ENCODE assay signal across 10 cellular contexts in the genomic region with DNA sequence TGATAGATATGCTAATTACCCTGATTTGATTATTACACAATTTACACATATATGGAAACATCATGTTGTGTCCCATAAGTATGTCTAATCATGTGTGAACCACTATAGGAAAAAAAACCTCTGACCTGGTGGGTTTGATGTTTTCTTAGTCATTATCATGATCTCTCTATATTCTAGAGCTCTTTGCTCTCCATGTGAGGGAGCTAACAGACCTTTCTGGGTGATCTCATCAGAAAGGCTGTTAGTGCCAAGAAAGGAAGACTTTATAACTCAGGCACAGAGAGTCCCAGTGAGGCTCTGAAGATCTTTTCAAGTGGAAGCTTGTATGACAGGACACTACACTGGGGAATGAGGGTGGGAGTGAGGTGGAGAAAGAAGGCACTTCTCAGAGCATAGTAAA.
DNase-seq lines count a peak whose midpoint lies in the region; ATAC-seq and TF ChIP-seq lines count a peak whose summit lies in the region.
"Had no signal": no experiment of that assay in that cellular context is flagged by ENCODE, and none has a peak within 500 bp of the region (broad histone marks: within the 10 kb centered on the region; RNA-seq: fewer than 3 reads in every experiment).

No MANE protein-coding gene starts in this region.

- no peaks in the 10 kb centered on the region for H3K9me3 ChIP-seq in mesenchymal stem cell (ENCODE audit: control insufficient read depth, low read length)
- H3K9me3 ChIP-seq in SJCRH30 (replicated peaks), result no peaks in the 10 kb centered on the region

- H2AFZ ChIP-seq in mesenchymal stem cell (ENCODE audit: low read depth, low read length), result no peak overlapping the region

- no peak overlapping the region for H4K8ac ChIP-seq in mesenchymal stem cell (ENCODE audit: low read length)

- H3K4me3 ChIP-seq in AG10803 (ENCODE audit: low read length) (no peak overlapping the region), cardiac fibroblast (replicated peaks in 1 of 2; ENCODE audit: low read depth in 2 of 2, low read length in 2 of 2) (no peak overlapping the region), mesenchymal stem cell (ENCODE audit: insufficient read depth in 1 of 2, low read depth in 1 of 2, low read length in 2 of 2) (no peak overlapping the region), SJCRH30 (no peak overlapping the region)

- H2BK12ac ChIP-seq in mesenchymal stem cell (ENCODE audit: low read length in 2 of 2), result no peak overlapping the region

- no peak overlapping the region for H2BK15ac ChIP-seq in mesenchymal stem cell (ENCODE audit: low read depth, poor library complexity, severe bottlenecking)

- H3K4me1 ChIP-seq in mesenchymal stem cell (ENCODE audit: control insufficient read depth, insufficient read depth, low read depth, low read length), result no peaks in the 10 kb centered on the region
- no peaks in the 10 kb centered on the region for H3K4me1 ChIP-seq in SJCRH30

- DNase-seq in AG10803 (ENCODE audit: low read depth), result peak; percentile 21
- DNase-seq in LHCN-M2 (ENCODE audit: low read depth), result peak; percentile 64
- peak; percentile 60 to 61 for DNase-seq in cardiac fibroblast (ENCODE audit: low read depth in 2 of 2)
- DNase-seq in mesenchymal stem cell, result peak; percentile 45
- no peak for DNase-seq in SJCRH30
- no peak for DNase-seq in RPMI8226
- no peak for DNase-seq in SK-N-DZ (ENCODE audit: low spot score)
- DNase-seq: CD4-positive, CD25-positive, alpha-beta regulatory T cell; stimulated activated CD4-positive, alpha-beta T cell treated with anti-CD3 and anti-CD28 coated beads, Interleukin-4, amount 100 ng/mL, for 24 hours had no signal

- no peak overlapping the region for H3K4me2 ChIP-seq in mesenchymal stem cell (ENCODE audit: low read length, poor library complexity, severe bottlenecking)

- H3K9ac ChIP-seq in mesenchymal stem cell (ENCODE audit: low read length), result no peak overlapping the region

- no peaks in the 10 kb centered on the region for H3K27me3 ChIP-seq in mesenchymal stem cell (ENCODE audit: control insufficient read depth in 1 of 2, insufficient read depth in 1 of 2, low read length in 2 of 2)
- no peaks in the 10 kb centered on the region for H3K27me3 ChIP-seq in SJCRH30

- no peak overlapping the region for H3K23ac ChIP-seq in mesenchymal stem cell (ENCODE audit: low read length in 2 of 2)

- no peak overlapping the region for H2BK120ac ChIP-seq in mesenchymal stem cell (ENCODE audit: low read depth, low read length)

- no peak overlapping the region for H3K4ac ChIP-seq in mesenchymal stem cell (ENCODE audit: low read depth in 1 of 2, low read length in 2 of 2)

- H3K14ac ChIP-seq in mesenchymal stem cell (ENCODE audit: low read length in 2 of 2), result no peak overlapping the region

- H4K91ac ChIP-seq in mesenchymal stem cell (ENCODE audit: low read length), result no peak overlapping the region

- H3K18ac ChIP-seq in mesenchymal stem cell (ENCODE audit: low read depth in 1 of 2, low read length in 2 of 2), result no peak overlapping the region

- no peak for ATAC-seq in GM19328 (IDR thresholded peaks at IDR 0.05; ENCODE audit: unreplicated experiment)

- H3K27ac ChIP-seq in mesenchymal stem cell (ENCODE audit: low read length, poor library complexity, severe bottlenecking) (no peak overlapping the region), SJCRH30 (no peak overlapping the region)

- peak; percentile 21 for TF ChIP-seq CTCF in AG10803 (conservative IDR thresholded peaks at IDR 0.05; ENCODE audit: low read length)
- no peak for TF ChIP-seq CTCF in cardiac fibroblast (IDR thresholded peaks at IDR 0.05; ENCODE audit: low read depth, low read length)

- no peak overlapping the region for H2AK5ac ChIP-seq in mesenchymal stem cell (ENCODE audit: low read length, severe bottlenecking)

- H3K36me3 ChIP-seq in mesenchymal stem cell (ENCODE audit: control insufficient read depth in 1 of 2, insufficient read depth in 2 of 2, low read depth in 1 of 2, low read length in 2 of 2) (no peaks in the 10 kb centered on the region), SJCRH30 (no peaks in the 10 kb centered on the region)

- no peak overlapping the region for H2BK5ac ChIP-seq in mesenchymal stem cell (ENCODE audit: low read depth, low read length, poor library complexity, severe bottlenecking)

- H3K79me1 ChIP-seq in mesenchymal stem cell (replicated peaks; ENCODE audit: low read length, poor library complexity, severe bottlenecking), result no peaks in the 10 kb centered on the region

Comparison
In these comparisons a context has a peak if more than half of its experiments do, and no peak if none do; other contexts are left out.
1. DNase-seq: peak in AG10803 (single experiment), LHCN-M2 (single experiment), cardiac fibroblast (2 of 2) and mesenchymal stem cell (single experiment); none in SJCRH30 (0 of 2), RPMI8226 (single experiment) and SK-N-DZ (single experiment).